ENCODE assay signal across 18 cellular contexts in genomic region chr5:82859439-82860140, GRCh38.
"Had no signal": no experiment of that assay in that cellular context is flagged by ENCODE, and none has a peak within 500 bp of the region (broad histone marks: within the 10 kb centered on the region; RNA-seq: fewer than 3 reads in every experiment).

No MANE protein-coding gene starts in this region.

- H3K4me3 Mint-ChIP-seq: activated naive CD4-positive, alpha-beta T cell treated with anti-CD3 and anti-CD28 coated beads, Interleukin-2, amount 10 ng/mL, durations not matched to agents 7 days and 5 days; naive B cell; stimulated activated naive CD8-positive, alpha-beta T cell treated with anti-CD3 and anti-CD28 coated beads, Interleukin-15, Interleukin-2, amounts not matched to agents 100 ng/mL and 50 ng/mL, for 24 hours; type B pancreatic cell had no signal

- H3K36me3 Mint-ChIP-seq: activated naive CD4-positive, alpha-beta T cell treated with anti-CD3 and anti-CD28 coated beads, Interleukin-2, amount 10 ng/mL, durations not matched to agents 7 days and 5 days; naive B cell; type B pancreatic cell had no signal

- H3K9me3 Mint-ChIP-seq: activated naive CD4-positive, alpha-beta T cell treated with anti-CD3 and anti-CD28 coated beads, Interleukin-2, amount 10 ng/mL, durations not matched to agents 7 days and 5 days; activated T-helper 2 cell treated with anti-CD3 and anti-CD28 coated beads, Interferon-gamma antibody, Interleukin-2, Interleukin-4, amounts not matched to agents 10 μg/mL and 5 μg/mL and 100 μg/mL, durations not matched to agents 14 hours and 24 hours and 36 hours; stimulated activated naive CD8-positive, alpha-beta T cell treated with anti-CD3 and anti-CD28 coated beads, Interleukin-15, Interleukin-2, amounts not matched to agents 100 ng/mL and 50 ng/mL, for 24 hours had no signal

- H3K4me3 ChIP-seq: adrenal gland, coronary artery, gastrocnemius medialis, lower lobe of right lung, right lobe of liver, spleen, suprapubic skin had no signal

- H3K4me1 Mint-ChIP-seq: activated naive CD4-positive, alpha-beta T cell treated with anti-CD3 and anti-CD28 coated beads, Interleukin-2, amount 10 ng/mL, durations not matched to agents 7 days and 5 days; naive B cell had no signal

- H3K27ac ChIP-seq: coronary artery, gastrocnemius medialis, lower lobe of right lung, right lobe of liver, spleen, suprapubic skin had no signal

- H3K4me1 ChIP-seq: gastrocnemius medialis, lower lobe of right lung, right lobe of liver, spleen had no signal

- H3K27me3 ChIP-seq: adrenal gland, gastrocnemius medialis, right lobe of liver, spleen, suprapubic skin had no signal

- H3K27me3 Mint-ChIP-seq: activated naive CD4-positive, alpha-beta T cell treated with anti-CD3 and anti-CD28 coated beads, Interleukin-2, amount 10 ng/mL, durations not matched to agents 7 days and 5 days; naive B cell; progenitor cell of endocrine pancreas; stimulated activated naive CD8-positive, alpha-beta T cell treated with anti-CD3 and anti-CD28 coated beads, Interleukin-15, Interleukin-2, amounts not matched to agents 100 ng/mL and 50 ng/mL, for 24 hours; type B pancreatic cell had no signal

- DNase-seq: activated CD4-positive, alpha-beta T cell treated with anti-CD3 and anti-CD28 coated beads for 1 hour; activated CD4-positive, alpha-beta T cell treated with anti-CD3 and anti-CD28 coated beads, Interleukin-2, amount 50 U/mL, for 4 hours; activated naive CD4-positive, alpha-beta T cell treated with anti-CD3 and anti-CD28 coated beads, Interleukin-2, amount 10 ng/mL, durations not matched to agents 7 days and 5 days; central memory CD4-positive, alpha-beta T cell; effector CD4-positive, alpha-beta T cell; gastrocnemius medialis; lower lobe of right lung; naive B cell; right lobe of liver; SHP77; spleen had no signal

- H3K27ac Mint-ChIP-seq: activated naive CD4-positive, alpha-beta T cell treated with anti-CD3 and anti-CD28 coated beads, Interleukin-2, amount 10 ng/mL, durations not matched to agents 7 days and 5 days; activated T-helper 2 cell treated with anti-CD3 and anti-CD28 coated beads, Interferon-gamma antibody, Interleukin-2, Interleukin-4, amounts not matched to agents 10 μg/mL and 5 μg/mL and 100 μg/mL, durations not matched to agents 14 hours and 24 hours and 36 hours; progenitor cell of endocrine pancreas; stimulated activated naive CD8-positive, alpha-beta T cell treated with anti-CD3 and anti-CD28 coated beads, Interleukin-15, Interleukin-2, amounts not matched to agents 100 ng/mL and 50 ng/mL, for 24 hours; type B pancreatic cell had no signal

- H3K9me3 ChIP-seq: adrenal gland, gastrocnemius medialis, lower lobe of right lung, right lobe of liver, spleen, suprapubic skin had no signal

- H3K36me3 ChIP-seq: adrenal gland, gastrocnemius medialis, lower lobe of right lung, right lobe of liver, spleen, suprapubic skin had no signal
